Comparison of ENCODE assay signal across 1 cellular context in the genomic region with DNA sequence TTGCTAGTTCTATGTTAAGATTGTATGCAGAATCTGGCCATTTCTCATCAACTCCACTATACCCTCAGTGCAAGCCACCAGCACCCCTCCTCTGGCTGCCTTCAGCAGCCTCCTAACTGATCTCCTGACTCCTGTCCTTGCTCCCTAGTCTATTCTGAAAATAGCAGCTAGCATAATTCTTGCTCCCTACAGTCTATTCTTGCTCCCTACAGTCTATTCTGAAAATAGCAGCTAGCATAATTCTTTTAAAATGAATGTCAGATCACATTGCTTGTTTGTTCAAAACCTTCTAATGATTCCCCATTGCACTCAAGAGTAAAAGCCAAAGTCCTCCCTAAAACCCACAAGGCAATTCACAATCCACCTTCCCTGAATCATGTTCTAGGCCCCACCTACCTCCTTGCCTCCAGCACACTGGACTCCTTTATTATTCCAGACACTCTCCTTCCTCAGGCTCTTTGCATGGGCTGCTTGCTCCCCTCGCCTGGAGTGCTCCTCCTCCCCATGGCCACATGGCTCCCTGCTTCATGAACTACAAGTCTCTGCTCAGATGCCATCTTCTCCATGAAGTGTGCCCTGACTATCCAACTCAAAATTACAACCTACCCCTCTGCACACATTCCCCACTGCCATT.
TF ChIP-seq lines count a peak whose summit lies in the region.

No MANE protein-coding gene starts in this region.

TF ChIP-seq in GM12891, 5 proteins besides CTCF, POLR2A, EP300 and RAD21:
- TF ChIP-seq POU2F2 (IDR thresholded peaks at IDR 0.05; ENCODE audit: low read depth, low read length) (no peak), SPI1 (IDR thresholded peaks at IDR 0.05; ENCODE audit: low read depth, low read length) (no peak), POLR2AphosphoS5 (IDR thresholded peaks at IDR 0.05; ENCODE audit: low read depth, low read length) (no peak), PAX5 (IDR thresholded peaks at IDR 0.05; ENCODE audit: insufficient read depth, low read length, severe bottlenecking) (no peak), TAF1 (IDR thresholded peaks at IDR 0.05; ENCODE audit: low read depth, low read length) (no peak)
TF ChIP-seq in GM12891: peak in this region for 0.
